ENCODE assay signal across 12 cellular contexts in genomic region chr17:1095853-1096675, GRCh38.
DNase-seq lines count a peak whose midpoint lies in the region; ATAC-seq and TF ChIP-seq lines count a peak whose summit lies in the region.
"Had no signal": no experiment of that assay in that cellular context is flagged by ENCODE, and none has a peak within 500 bp of the region (broad histone marks: within the 10 kb centered on the region; RNA-seq: fewer than 3 reads in every experiment).

No MANE protein-coding gene starts in this region.

- POLR2A ChIA-PET in activated CD8-positive, alpha-beta T cell treated with anti-CD3 and anti-CD28 coated beads for 36 hours (lab: Charles Lee) = interaction anchor here (0.6 kb wide), 1 partner anchor 312 kb away, joined by 3 read pairs; no protein-coding TSS in a partner anchor

- H3K36me3 ChIP-seq in left lung = peaks cover 0 to 62% of the 10 kb centered on the region in 2 donors

- intact Hi-C loops in activated CD8-positive, alpha-beta T cell treated with anti-CD3 and anti-CD28 coated beads for 36 hours (cut with micrococcal nuclease) = no loop called here
- intact Hi-C loops in left lung (cut with DNase I) = no loop called here

- ATAC-seq in activated CD8-positive, alpha-beta memory T cell treated with anti-CD3 and anti-CD28 coated beads, Interleukin-2, amount 10 ng/mL, durations not matched to agents 7 days and 5 days = peak; percentile 26
- ATAC-seq in activated CD8-positive, alpha-beta T cell treated with anti-CD3 and anti-CD28 coated beads for 36 hours = peak; percentile 34
- ATAC-seq in left lung (peak; percentile 57), HG02623 (IDR thresholded peaks at IDR 0.05; ENCODE audit: unreplicated experiment) (no peak)

- H3K36me3 Mint-ChIP-seq in activated CD8-positive, alpha-beta memory T cell treated with anti-CD3 and anti-CD28 coated beads, Interleukin-2, amount 10 ng/mL, durations not matched to agents 7 days and 5 days = peaks cover 25% of the 10 kb centered on the region
- peaks cover 15% of the 10 kb centered on the region for H3K36me3 Mint-ChIP-seq in activated CD8-positive, alpha-beta T cell treated with anti-CD3 and anti-CD28 coated beads for 36 hours (ENCODE audit: low read depth)

- H3K27me3 Mint-ChIP-seq in activated CD8-positive, alpha-beta memory T cell treated with anti-CD3 and anti-CD28 coated beads, Interleukin-2, amount 10 ng/mL, durations not matched to agents 7 days and 5 days = no peaks in the 10 kb centered on the region
- H3K27me3 Mint-ChIP-seq in activated CD8-positive, alpha-beta T cell treated with anti-CD3 and anti-CD28 coated beads for 36 hours = no peaks in the 10 kb centered on the region

- no peaks in the 10 kb centered on the region for H3K9me3 Mint-ChIP-seq in activated CD8-positive, alpha-beta memory T cell treated with anti-CD3 and anti-CD28 coated beads, Interleukin-2, amount 10 ng/mL, durations not matched to agents 7 days and 5 days (ENCODE audit: low read depth)
- H3K9me3 Mint-ChIP-seq in activated CD8-positive, alpha-beta T cell treated with anti-CD3 and anti-CD28 coated beads for 36 hours = no peaks in the 10 kb centered on the region

- peaks cover 19 to 74% of the 10 kb centered on the region in 2 donors for H3K4me1 ChIP-seq in left lung

- H3K27ac ChIP-seq in left lung (peak overlapping the region; percentile 77 to 90), temporal lobe (ENCODE audit: low read depth, low read length) (peak overlapping the region; percentile 36)
- H3K27ac ChIP-seq: brain microvascular endothelial cell had no signal

- CTCF ChIA-PET in activated CD8-positive, alpha-beta memory T cell treated with anti-CD3 and anti-CD28 coated beads, Interleukin-2, amount 10 ng/mL, durations not matched to agents 7 days and 5 days (lab: Charles Lee) = interaction anchor here (1.0 to 1.5 kb wide), 3 partner anchors 10 to 38 kb away, joined by 3 to 5 read pairs (median 3); no protein-coding TSS in a partner anchor
- CTCF ChIA-PET in activated CD8-positive, alpha-beta T cell treated with anti-CD3 and anti-CD28 coated beads for 36 hours (lab: Charles Lee) = interaction anchor here (0.7 to 2.9 kb wide), 5 partner anchors 12 to 92 kb away, joined by 3 to 11 read pairs (median 4); no protein-coding TSS in a partner anchor

- H3K4me3 Mint-ChIP-seq in activated CD8-positive, alpha-beta memory T cell treated with anti-CD3 and anti-CD28 coated beads, Interleukin-2, amount 10 ng/mL, durations not matched to agents 7 days and 5 days = no peak overlapping the region
- H3K4me3 Mint-ChIP-seq in activated CD8-positive, alpha-beta T cell treated with anti-CD3 and anti-CD28 coated beads for 36 hours = no peak overlapping the region

- H3K9me3 ChIP-seq in left lung = no peaks in the 10 kb centered on the region

- TF ChIP-seq CTCF in activated CD8-positive, alpha-beta T cell treated with anti-CD3 and anti-CD28 coated beads for 36 hours (IDR thresholded peaks at IDR 0.05) = no peak
- no peak for TF ChIP-seq CTCF in left lung (IDR thresholded peaks at IDR 0.05)

- H3K4me1 Mint-ChIP-seq in activated CD8-positive, alpha-beta memory T cell treated with anti-CD3 and anti-CD28 coated beads, Interleukin-2, amount 10 ng/mL, durations not matched to agents 7 days and 5 days = peaks cover 30% of the 10 kb centered on the region
- peaks cover 23% of the 10 kb centered on the region for H3K4me1 Mint-ChIP-seq in activated CD8-positive, alpha-beta T cell treated with anti-CD3 and anti-CD28 coated beads for 36 hours (ENCODE audit: low read depth)

- H3K4me3 ChIP-seq in left lung = no peak overlapping the region

- H3K27me3 ChIP-seq in left lung = no peaks in the 10 kb centered on the region
- H3K27me3 ChIP-seq: brain microvascular endothelial cell had no signal

- H3K27ac Mint-ChIP-seq in activated CD8-positive, alpha-beta memory T cell treated with anti-CD3 and anti-CD28 coated beads, Interleukin-2, amount 10 ng/mL, durations not matched to agents 7 days and 5 days = peak overlapping the region; percentile 43
- H3K27ac Mint-ChIP-seq in activated CD8-positive, alpha-beta T cell treated with anti-CD3 and anti-CD28 coated beads for 36 hours = no peak overlapping the region

- no peak for DNase-seq in activated CD8-positive, alpha-beta memory T cell treated with anti-CD3 and anti-CD28 coated beads, Interleukin-2, amount 10 ng/mL, durations not matched to agents 7 days and 5 days
- DNase-seq in activated CD8-positive, alpha-beta memory T cell treated with anti-CD3 and anti-CD28 coated beads, Interleukin-2, amount 50 U/mL, for 4 hours = no peak
- no peak for DNase-seq in activated CD8-positive, alpha-beta T cell treated with anti-CD3 and anti-CD28 coated beads for 36 hours
- DNase-seq in left lung (peak in 1 of 2 donors; percentile 66), GM19238 (ENCODE audit: insufficient read length, low spot score) (no peak), GM19240 (ENCODE audit: insufficient read length, low spot score) (no peak)
- DNase-seq: ACHN, brain microvascular endothelial cell, mesenchymal stem cell, NCI-H146 had no signal
